ENCODE assay signal across 20 cellular contexts in genomic region chr14:31037709-31038221, GRCh38. TPM values are rescaled to one million over a fixed set of nuclear protein-coding genes. Genes with fewer than 3 reads are reported as not detected.
A peak's percentile ranks its signal among the peaks of the same experiment; 100 is the strongest.
DNase-seq lines count a peak whose midpoint lies in the region; ATAC-seq and TF ChIP-seq lines count a peak whose summit lies in the region.
"Had no signal": no experiment of that assay in that cellular context is flagged by ENCODE, and none has a peak within 500 bp of the region (broad histone marks: within the 10 kb centered on the region; RNA-seq: fewer than 3 reads in every experiment).

No MANE protein-coding gene starts in this region.

- CTCF ChIA-PET in IMR-90 (lab: Yijun Ruan, JAX), result interaction anchor here (0.6 kb wide), 1 partner anchor 262 kb away, joined by 3 read pairs; no protein-coding TSS in a partner anchor
- CTCF ChIA-PET in RWPE1 (lab: Yijun Ruan, JAX), result no interaction called here

- H4K20me1 ChIP-seq in IMR-90 (ENCODE audit: insufficient read depth, low read length) (no peaks in the 10 kb centered on the region), osteoblast (ENCODE audit: insufficient read depth, low read length) (no peaks in the 10 kb centered on the region)

- no peak overlapping the region for H3K56ac ChIP-seq in IMR-90 (ENCODE audit: extremely low read depth, insufficient read depth, low read length)

- no peak overlapping the region for H3K23ac ChIP-seq in IMR-90 (ENCODE audit: low read depth, low read length)

- no peak overlapping the region for H3K18ac ChIP-seq in IMR-90 (ENCODE audit: low read depth, low read length)

- no peak overlapping the region for H2BK120ac ChIP-seq in IMR-90 (ENCODE audit: low read depth, low read length)

- BruUV-seq in IMR-90 (replicated peaks; lab: Mats Ljungman, UMichigan), result no TSS peak

- H3K27me3 ChIP-seq in IMR-90 (ENCODE audit: control insufficient read depth, insufficient read depth, low read length), result no peaks in the 10 kb centered on the region
- no peaks in the 10 kb centered on the region for H3K27me3 ChIP-seq in adipocyte (replicated peaks; ENCODE audit: control insufficient read depth, insufficient read depth, low read length)
- H3K27me3 ChIP-seq in gastroesophageal sphincter, result no peaks in the 10 kb centered on the region
- no peaks in the 10 kb centered on the region for H3K27me3 ChIP-seq in spleen (replicated peaks in 1 of 7)
- no peaks in the 10 kb centered on the region for H3K27me3 ChIP-seq in osteoblast (ENCODE audit: insufficient read depth, low read length)
- H3K27me3 ChIP-seq: SJSA1 had no signal

- no peaks in the 10 kb centered on the region for H3K9me1 ChIP-seq in IMR-90 (ENCODE audit: insufficient read depth, low read length)

- no peak overlapping the region for H4K91ac ChIP-seq in IMR-90 (ENCODE audit: insufficient read depth, low read depth, low read length)

- TF ChIP-seq POLR2A in IMR-90 (IDR thresholded peaks at IDR 0.05; ENCODE audit: low read depth, low read length) (no peak), gastroesophageal sphincter (IDR thresholded peaks at IDR 0.05) (no peak), spleen (IDR thresholded peaks at IDR 0.05) (no peak)

- no peak overlapping the region for H2BK15ac ChIP-seq in IMR-90 (ENCODE audit: low read depth, low read length)

- H2AFZ ChIP-seq in IMR-90 (replicated peaks; ENCODE audit: low read length, poor library complexity) (no peak overlapping the region), osteoblast (ENCODE audit: low read length) (no peak overlapping the region)

- DNase-seq in IMR-90 (no peak), adipocyte (ENCODE audit: low read depth) (peak; percentile 42), spleen (no peak), RWPE1 (ENCODE audit: low spot score) (no peak), osteoblast (ENCODE audit: insufficient read length, low spot score, missing footprints) (no peak)
- DNase-seq in activated CD4-positive, CD25-positive, alpha-beta regulatory T cell (lab: John Stamatoyannopoulos, UW), result no peak
- DNase-seq: ACHN, C1 segment of cervical spinal cord, DMS 273 treated with DMSO at 0.1 percent for 48 hours, H7, Kasumi-1, MM.1S, NCI-H1105, NCI-H1694, NCI-H2081 treated with DMSO at 0.1 percent for 48 hours, NCI-H510A treated with DMSO at 0.1 percent for 48 hours, PC-3, SW 1271 had no signal

- H3K9ac ChIP-seq in IMR-90 (ENCODE audit: low read depth, low read length) (no peak overlapping the region), adipocyte (ENCODE audit: low read length) (no peak overlapping the region)

- dilution Hi-C loops in IMR-90 (cut with HindIII; ENCODE audit: low sequenced_read_pairs, unreplicated experiment), result no loop called here

- no peak overlapping the region for H2BK5ac ChIP-seq in IMR-90 (ENCODE audit: low read depth, low read length, poor library complexity, severe bottlenecking)

- H3K9me3 ChIP-seq in IMR-90 (ENCODE audit: control insufficient read depth, insufficient read depth, low read length) (no peaks in the 10 kb centered on the region), adipocyte (ENCODE audit: control insufficient read depth, low read length) (no peaks in the 10 kb centered on the region), gastroesophageal sphincter (no peaks in the 10 kb centered on the region), spleen (no peaks in the 10 kb centered on the region), osteoblast (ENCODE audit: low read depth, low read length) (no peaks in the 10 kb centered on the region)
- H3K9me3 ChIP-seq: SJSA1 had no signal

- no peak overlapping the region for H2BK20ac ChIP-seq in IMR-90 (ENCODE audit: low read depth, low read length)

- no peak for TF ChIP-seq CTCF in IMR-90 (conservative IDR thresholded peaks at IDR 0.05; ENCODE audit: low read depth, low read length)
- no peak for TF ChIP-seq CTCF in gastroesophageal sphincter (IDR thresholded peaks at IDR 0.05)
- no peak for TF ChIP-seq CTCF in spleen (IDR thresholded peaks at IDR 0.05 in 8 of 11, conservative IDR thresholded peaks at IDR 0.05 in 3 of 11)
- no peak for TF ChIP-seq CTCF in RWPE1 (conservative IDR thresholded peaks at IDR 0.05; ENCODE audit: low read depth)
- no peak for TF ChIP-seq CTCF in osteoblast (IDR thresholded peaks at IDR 0.05; ENCODE audit: extremely low read depth, low read depth, low read length)

- in situ Hi-C loops in IMR-90 (cut with MboI; ENCODE audit: low sequenced_read_pairs), result no loop called here

- POLR2A ChIA-PET in IMR-90 (lab: Charles Lee; ENCODE audit: unreplicated experiment), result interaction anchor here (1.3 kb wide), 1 partner anchor 11 kb away, joined by 3 read pairs; the partner anchor contains the start of gene STRN3
- POLR2A ChIA-PET in RWPE1 (lab: Yijun Ruan, JAX; ENCODE audit: low non-redundant PET), result interaction anchor here (0.6 kb wide), 1 partner anchor 311 kb away, joined by 3 read pairs; no protein-coding TSS in a partner anchor

- ATAC-seq in IMR-90 (ENCODE audit: low read depth) (no peak), gastroesophageal sphincter (peak; percentile 19)
- ATAC-seq: PC-3 had no signal

- no peak overlapping the region for H3K4ac ChIP-seq in IMR-90 (ENCODE audit: low read depth, low read length)

- H3K4me1 ChIP-seq in IMR-90 (ENCODE audit: control insufficient read depth, insufficient read depth, low read length) (no peaks in the 10 kb centered on the region), adipocyte (ENCODE audit: control insufficient read depth, insufficient read depth, low read length) (peaks cover 13% of the 10 kb centered on the region), gastroesophageal sphincter (peaks cover 3 to 30% (median 7%) of the 10 kb centered on the region in 3 donors), spleen (peaks cover 0 to 25% (median 9%) of the 10 kb centered on the region in 6 donors), osteoblast (ENCODE audit: insufficient read depth, low read length) (no peaks in the 10 kb centered on the region)

- no peak overlapping the region for H4K5ac ChIP-seq in IMR-90 (ENCODE audit: low read depth, low read length)

- H4K8ac ChIP-seq in IMR-90 (ENCODE audit: low read depth in 2 of 2, low read length in 2 of 2), result no peak overlapping the region

- H3K36me3 ChIP-seq in IMR-90 (ENCODE audit: control insufficient read depth, insufficient read depth, low read length), result no peaks in the 10 kb centered on the region
- H3K36me3 ChIP-seq in adipocyte (ENCODE audit: control insufficient read depth, insufficient read depth, low read length, severe bottlenecking), result no peaks in the 10 kb centered on the region
- no peaks in the 10 kb centered on the region for H3K36me3 ChIP-seq in gastroesophageal sphincter
- H3K36me3 ChIP-seq in spleen, result peaks cover 0 to 14% (median 0%) of the 10 kb centered on the region in 6 donors
- no peaks in the 10 kb centered on the region for H3K36me3 ChIP-seq in osteoblast (ENCODE audit: insufficient read depth, low read length)
- H3K36me3 ChIP-seq: SJSA1 had no signal

- H2AK5ac ChIP-seq in IMR-90 (ENCODE audit: low read depth, low read length), result no peak overlapping the region

- H3K79me2 ChIP-seq in osteoblast (ENCODE audit: insufficient read depth, low read length), result no peaks in the 10 kb centered on the region

- no peak overlapping the region for H2AK9ac ChIP-seq in IMR-90 (replicated peaks; ENCODE audit: low read depth, low read length, poor library complexity)

- no peak overlapping the region for H3K14ac ChIP-seq in IMR-90 (replicated peaks; ENCODE audit: low read depth, low read length)

- H3K4me3 ChIP-seq in IMR-90 (ENCODE audit: insufficient read depth, low read depth, low read length), result no peak overlapping the region
- no peak overlapping the region for H3K4me3 ChIP-seq in adipocyte (ENCODE audit: low read length)
- H3K4me3 ChIP-seq in gastroesophageal sphincter, result no peak overlapping the region
- H3K4me3 ChIP-seq in spleen, result no peak overlapping the region
- no peak overlapping the region for H3K4me3 ChIP-seq in osteoblast (ENCODE audit: insufficient read depth, low read length)
- H3K4me3 ChIP-seq: SJSA1 had no signal

- H3K27ac ChIP-seq in IMR-90 (ENCODE audit: insufficient read depth, low read length) (no peak overlapping the region), gastroesophageal sphincter (peak overlapping the region in 3 of 4 donors; percentile 7 to 43 (median 42)), spleen (peak overlapping the region in 6 of 8 donors; percentile 40 to 75 (median 65)), RWPE1 (no peak overlapping the region), osteoblast (ENCODE audit: low read depth, low read length) (no peak overlapping the region)
- H3K27ac ChIP-seq: SJSA1 had no signal

- no peak for TF ChIP-seq RAD21 in IMR-90 (IDR thresholded peaks at IDR 0.05; ENCODE audit: low read length)

- intact Hi-C loops in IMR-90 (cut with micrococcal nuclease) (no loop called here), spleen (cut with DNase I; ENCODE audit: low total_unique reads) (no loop called here)

- no peak for TF ChIP-seq EP300 in gastroesophageal sphincter (IDR thresholded peaks at IDR 0.05)

- WGBS in IMR-90 (ENCODE audit: extremely low coverage in 2 of 2, insufficient read length in 1 of 2), 2 experiments, result no CpG with 5 or more reads among the region's 1 CpG
- WGBS in gastroesophageal sphincter (ENCODE audit: low coverage in 1 of 2), 2 donors, result 42% methylated on average over 1 of the region's 1 CpG; no CpG with 5 or more reads in 1 of the 2 donors
- 55 to 85% (median 68%) methylated on average over 1 of the region's 1 CpG for WGBS in spleen, 5 donors

- peaks cover 1 to 9% of the 10 kb centered on the region in 2 experiments; a peak in 2 of 4 replicates for H3K79me1 ChIP-seq in IMR-90 (ENCODE audit: low read depth in 1 of 2, low read length in 2 of 2)

- H3K4me2 ChIP-seq in IMR-90 (ENCODE audit: low read depth, low read length) (no peak overlapping the region), osteoblast (ENCODE audit: insufficient read depth, low read length) (no peak overlapping the region)

TF ChIP-seq in IMR-90, 13 proteins besides CTCF, POLR2A, EP300 and RAD21 (continues in another document):
- TF ChIP-seq CHD1 (IDR thresholded peaks at IDR 0.05; ENCODE audit: low read depth, low read length) (no peak), RFX5 (IDR thresholded peaks at IDR 0.05; ENCODE audit: low read depth, low read length) (no peak), CEBPB (IDR thresholded peaks at IDR 0.05; ENCODE audit: low read depth, low read length) (peak; percentile 70)

RNA-seq across cellular contexts. Expression of gene STRN3, which starts 11.6 kb away (rescaled TPM):
- 66.9 and 78.7 TPM in 2 replicates for total RNA-seq in IMR-90 (2012; rRNA removed)
- polyA plus RNA-seq in IMR-90 (2012; rRNA removed), result 8.3 and 10.8 TPM in 2 replicates
- polyA plus RNA-seq in IMR-90 (2012; cell fraction: cytosol; rRNA removed), result 1.9 and 2.4 TPM in 2 replicates
- 3.3 and 21.0 TPM in 2 replicates for polyA plus RNA-seq in IMR-90 (2012; cell fraction: nucleus; rRNA removed; ENCODE audit: low replicate concordance)
- total RNA-seq in gastroesophageal sphincter, result 10 to 100 TPM; 68.4 to 99.6 (median 77.2) TPM
- 10 to 100 TPM; 32.8 to 50.1 (median 39.1) TPM for total RNA-seq in spleen
- polyA plus RNA-seq in spleen, result 10 to 100 TPM in 1 of 3 donors, 1 to 10 TPM in 2; 7.6 to 11.3 (median 9.7) TPM
- total RNA-seq in osteoblast, result 45.1 and 55.7 TPM in 2 replicates

RNA-seq across cellular contexts. Expression of gene AP4S1, which starts 12.3 kb away (rescaled TPM):
- total RNA-seq in IMR-90 (2012; rRNA removed), result 4.5 and 5.8 TPM in 2 replicates
- polyA plus RNA-seq in IMR-90 (2012; rRNA removed), result 2.5 and 2.7 TPM in 2 replicates
- polyA plus RNA-seq in IMR-90 (2012; cell fraction: cytosol; rRNA removed), result 0.98 and 1.5 TPM in 2 replicates
- 1.9 and 4.1 TPM in 2 replicates for polyA plus RNA-seq in IMR-90 (2012; cell fraction: nucleus; rRNA removed; ENCODE audit: low replicate concordance)
- 10 to 100 TPM in 3 of 4 donors, 1 to 10 TPM in 1; 6.6 to 13.3 (median 12.2) TPM for total RNA-seq in gastroesophageal sphincter
- 10 to 100 TPM; 10.7 to 22.9 (median 14.2) TPM for total RNA-seq in spleen
- polyA plus RNA-seq in spleen, result 10 to 100 TPM in 1 of 3 donors, 1 to 10 TPM in 2; 6.4 to 11.1 (median 6.5) TPM
- total RNA-seq in osteoblast, result 5.4 and 7.4 TPM in 2 replicates

Comparison
In these comparisons a context has a peak if more than half of its experiments do, and no peak if none do; other contexts are left out.
1. H3K27ac ChIP-seq: peak in gastroesophageal sphincter (3 of 4) and spleen (6 of 8); none in IMR-90 (single experiment), RWPE1 (single experiment) and osteoblast (single experiment).